In the genomic region with DNA sequence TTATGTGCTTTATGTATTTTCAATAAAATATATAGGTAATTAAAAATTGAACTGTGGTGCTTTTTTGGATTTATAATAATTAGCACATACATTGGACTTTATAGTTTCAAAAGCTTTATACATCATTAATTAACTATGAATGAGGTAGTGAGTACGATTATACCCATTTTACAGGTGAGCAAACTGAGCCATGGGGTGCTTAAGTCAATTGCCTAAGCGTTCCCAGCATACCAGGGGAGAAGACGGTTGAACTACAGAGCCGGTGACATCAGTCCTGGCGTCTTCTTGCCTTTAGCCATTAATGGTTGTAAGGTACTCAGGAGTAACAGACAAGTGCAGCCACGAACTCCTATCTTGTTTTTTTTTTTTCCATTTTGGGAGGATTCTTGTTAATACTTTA, we compare ENCODE assay signal across 33 cellular contexts.
DNase-seq lines count a peak whose midpoint lies in the region; ATAC-seq, FAIRE-seq and TF ChIP-seq lines count a peak whose summit lies in the region.
"Had no signal": no experiment of that assay in that cellular context is flagged by ENCODE, and none has a peak within 500 bp of the region (broad histone marks: within the 10 kb centered on the region; RNA-seq: fewer than 3 reads in every experiment).

No MANE protein-coding gene starts in this region.

- no peak overlapping the region for H2AFZ ChIP-seq in HepG2 (ENCODE audit: low read length)
- H2AFZ ChIP-seq in K562 (ENCODE audit: low read depth, low read length): no peak overlapping the region

- TF ChIP-seq EP300 in HepG2 (IDR thresholded peaks at IDR 0.05; ENCODE audit: low read depth in 2 of 2, low read length in 2 of 2) (no peak), HepG2 (CRISPR knock-in tag; IDR thresholded peaks at IDR 0.05; ENCODE audit: borderline replicate concordance) (no peak), K562 (IDR thresholded peaks at IDR 0.05; ENCODE audit: low read length) (no peak)

- H3K27me3 ChIP-seq in HepG2 (ENCODE audit: control insufficient read depth in 1 of 2, insufficient read depth in 2 of 2, low read length in 2 of 2) (peaks cover 0 to 2% of the 10 kb centered on the region in 2 experiments; a peak in 1 of 5 replicates), right lobe of liver (no peaks in the 10 kb centered on the region), K562 (ENCODE audit: control insufficient read depth in 2 of 2, insufficient read depth in 2 of 2, low read length in 2 of 2) (no peaks in the 10 kb centered on the region; a peak in 1 of 5 replicates)
- no peaks in the 10 kb centered on the region for H3K27me3 ChIP-seq in effector memory CD4-positive, alpha-beta T cell (replicated peaks; ENCODE audit: control insufficient read depth, insufficient read depth, low read length, poor library complexity, severe bottlenecking)
- H3K27me3 ChIP-seq: BE2C; BLaER1; BLaER1 treated with 17β-estradiol and CSF1 and Interleukin-3, amounts not matched to agents 10 nM and 100 nM had no signal

- H3K4me3 ChIP-seq in HepG2 (replicated peaks in 1 of 3; ENCODE audit: insufficient read depth in 1 of 3, low read depth in 2 of 3, low read length in 3 of 3): no peak overlapping the region
- H3K4me3 ChIP-seq in right lobe of liver: no peak overlapping the region
- no peak overlapping the region for H3K4me3 ChIP-seq in HEK293 (ENCODE audit: low read depth, low read length)
- no peak overlapping the region for H3K4me3 ChIP-seq in K562
- H3K4me3 ChIP-seq in effector memory CD4-positive, alpha-beta T cell (ENCODE audit: insufficient read depth, low read depth, low read length, poor library complexity, severe bottlenecking): no peak overlapping the region
- H3K4me3 ChIP-seq: A549; BLaER1; BLaER1 treated with 17β-estradiol and CSF1 and Interleukin-3, amounts not matched to agents 10 nM and 100 nM had no signal

- H3K36me3 ChIP-seq in HepG2 (replicated peaks in 1 of 2; ENCODE audit: control insufficient read depth in 1 of 2, insufficient read depth in 2 of 2, low read length in 2 of 2) (no peaks in the 10 kb centered on the region), right lobe of liver (no peaks in the 10 kb centered on the region), HEK293 (ENCODE audit: control insufficient read depth in 2 of 2, insufficient read depth in 1 of 2, low read length in 2 of 2) (no peaks in the 10 kb centered on the region), K562 (ENCODE audit: control insufficient read depth, insufficient read depth, low read length) (no peaks in the 10 kb centered on the region)
- no peaks in the 10 kb centered on the region for H3K36me3 ChIP-seq in effector memory CD4-positive, alpha-beta T cell (ENCODE audit: control insufficient read depth, insufficient read depth, low read length)
- H3K36me3 ChIP-seq: BE2C; BLaER1; BLaER1 treated with 17β-estradiol and CSF1 and Interleukin-3, amounts not matched to agents 10 nM and 100 nM had no signal

- H3K9me1 ChIP-seq in K562 (ENCODE audit: control insufficient read depth, insufficient read depth, low read length): no peaks in the 10 kb centered on the region

- ATAC-seq in HepG2 (no peak), right lobe of liver (no peak), K562 (no peak)
- ATAC-seq: A549; CD8-positive, alpha-beta T cell had no signal

- H3K4me1 ChIP-seq in HepG2 (ENCODE audit: insufficient read depth, low read length) (no peaks in the 10 kb centered on the region), right lobe of liver (no peaks in the 10 kb centered on the region), HEK293 (ENCODE audit: control insufficient read depth, insufficient read depth, low read length) (0 out of 2 replicates have a peak, but pooled peaks cover 6% of the 10 kb centered on the region), K562 (replicated peaks in 1 of 2; ENCODE audit: control insufficient read depth in 2 of 2, insufficient read depth in 2 of 2, low read length in 2 of 2) (no peaks in the 10 kb centered on the region)
- peaks cover 12% of the 10 kb centered on the region for H3K4me1 ChIP-seq in effector memory CD4-positive, alpha-beta T cell (ENCODE audit: control insufficient read depth, insufficient read depth, low read length, poor library complexity, severe bottlenecking)
- H3K4me1 ChIP-seq: A549, Caco-2 had no signal

- H3K79me2 ChIP-seq in HepG2 (ENCODE audit: insufficient read depth, low read length): no peaks in the 10 kb centered on the region
- H3K79me2 ChIP-seq in K562 (ENCODE audit: control insufficient read depth, insufficient read depth, low read length): no peaks in the 10 kb centered on the region

- no peak overlapping the region for H3K4me2 ChIP-seq in HepG2 (ENCODE audit: low read depth, low read length)
- H3K4me2 ChIP-seq in K562 (ENCODE audit: insufficient read depth, low read length): no peak overlapping the region
- H3K4me2 ChIP-seq: A549; BLaER1; BLaER1 treated with 17β-estradiol and CSF1 and Interleukin-3, amounts not matched to agents 10 nM and 100 nM had no signal

- TF ChIP-seq RAD21 in HepG2 (CRISPR knock-in tag; IDR thresholded peaks at IDR 0.05) (no peak), K562 (CRISPR knock-in tag; conservative IDR thresholded peaks at IDR 0.05 in 1 of 2, IDR thresholded peaks at IDR 0.05 in 1 of 2) (no peak)

- in situ Hi-C loops in HepG2 (cut with HindIII; ENCODE audit: extremely low pct_ligation_motif_present, low pct_unique_long_range_greater_than_20kb) (no loop called here), K562 (cut with MboI) (no loop called here)

- no peaks in the 10 kb centered on the region for H3K9me3 ChIP-seq in HepG2 (ENCODE audit: low read length)
- no peaks in the 10 kb centered on the region for H3K9me3 ChIP-seq in right lobe of liver
- no peaks in the 10 kb centered on the region for H3K9me3 ChIP-seq in HEK293 (ENCODE audit: control insufficient read depth, insufficient read depth, low read depth, low read length)
- no peaks in the 10 kb centered on the region for H3K9me3 ChIP-seq in K562 (replicated peaks; ENCODE audit: control insufficient read depth, insufficient read depth, low read depth, low read length)
- no peaks in the 10 kb centered on the region for H3K9me3 ChIP-seq in effector memory CD4-positive, alpha-beta T cell (ENCODE audit: control insufficient read depth, low read length)
- H3K9me3 ChIP-seq: A549; BE2C; BLaER1; BLaER1 treated with 17β-estradiol and CSF1 and Interleukin-3, amounts not matched to agents 10 nM and 100 nM; Caco-2 had no signal

- H3K27ac ChIP-seq in HepG2 (ENCODE audit: extremely low read length, insufficient read depth, low read length) (no peak overlapping the region), right lobe of liver (no peak overlapping the region), HEK293 (ENCODE audit: extremely low read depth, low read depth, low read length) (no peak overlapping the region), K562 (ENCODE audit: extremely low read depth, low read depth, low read length) (no peak overlapping the region)
- H3K27ac ChIP-seq in effector memory CD4-positive, alpha-beta T cell (ENCODE audit: insufficient read depth, low read length, poor library complexity, severe bottlenecking): no peak overlapping the region
- H3K27ac ChIP-seq: 22Rv1; A549; BLaER1; BLaER1 treated with 17β-estradiol and CSF1 and Interleukin-3, amounts not matched to agents 10 nM and 100 nM; C4-2B had no signal

- FAIRE-seq in HepG2 (lab: Jason Lieb, UNC) (no peak), K562 (lab: Jason Lieb, UNC) (no peak), GM19239 (lab: Jason Lieb, UNC) (no peak)
- FAIRE-seq: A204.1, A549, D721Med had no signal

- intact Hi-C loops in HepG2 (cut with micrococcal nuclease; ENCODE audit: unreplicated experiment): no loop called here
- intact Hi-C loops in right lobe of liver (cut with DNase I): no loop called here
- intact Hi-C loops in K562 (cut with micrococcal nuclease): no loop called here

- BruUV-seq in HepG2 (replicated peaks; lab: Mats Ljungman, UMichigan) (no TSS peak), K562 (replicated peaks; lab: Mats Ljungman, UMichigan) (no TSS peak)

- POLR2A ChIA-PET in HepG2 (lab: Yijun Ruan, JAX) (no interaction called here), HEK293 (lab: Yijun Ruan, JAX) (no interaction called here), K562 (lab: Yijun Ruan, JAX) (no interaction called here)

- TF ChIP-seq POLR2A in HepG2 (IDR thresholded peaks at IDR 0.05; ENCODE audit: insufficient read depth in 1 of 2, low read depth in 2 of 2, low read length in 2 of 2): no peak
- no peak for TF ChIP-seq POLR2A in right lobe of liver (IDR thresholded peaks at IDR 0.05)
- TF ChIP-seq POLR2A in K562 (conservative IDR thresholded peaks at IDR 0.05): no peak

- CTCF ChIA-PET in HepG2 (lab: Yijun Ruan, JAX; ENCODE audit: low intra/inter-chr PET ratio, low total read pairs): no interaction called here
- CTCF ChIA-PET in HEK293 (lab: Yijun Ruan, JAX): no interaction called here
- CTCF ChIA-PET in K562 (lab: Yijun Ruan, JAX; ENCODE audit: low intra/inter-chr PET ratio): no interaction called here

- H3K9ac ChIP-seq in HepG2 (ENCODE audit: insufficient read depth, low read depth, low read length): no peak overlapping the region
- H3K9ac ChIP-seq in K562 (ENCODE audit: insufficient read depth in 1 of 2, low read depth in 2 of 2, low read length in 2 of 2): no peak overlapping the region
- H3K9ac ChIP-seq: BLaER1; BLaER1 treated with 17β-estradiol and CSF1 and Interleukin-3, amounts not matched to agents 10 nM and 100 nM had no signal

- no peak for DNase-seq in HepG2 (ENCODE audit: low spot score)
- no peak for DNase-seq in right lobe of liver
- DNase-seq in K562 (ENCODE audit: extremely low read depth in 1 of 4, low spot score in 3 of 4): no peak
- no peak for DNase-seq in effector memory CD4-positive, alpha-beta T cell
- DNase-seq in GM19239 (ENCODE audit: insufficient read length, low spot score): no peak
- DNase-seq: 8988T; ACHN; AML-193; BE2C; C1 segment of cervical spinal cord; Caco-2; Calu3; CD4-positive, alpha-beta memory T cell; CD4-positive, alpha-beta T cell; CD4-positive, CD25-positive, alpha-beta regulatory T cell; CD8-positive, alpha-beta memory T cell; CD8-positive, alpha-beta T cell; COR-L47; DMS 273 treated with DMSO at 0.1 percent for 48 hours; DMS153; DMS53; DMS79; DMS79 treated with DMSO at 0.1 percent for 48 hours; DND-41; EL had no signal

- TF ChIP-seq CTCF in HepG2 (CRISPR knock-in tag; IDR thresholded peaks at IDR 0.05) (no peak), right lobe of liver (IDR thresholded peaks at IDR 0.05) (no peak), HEK293 (tag by site-specific recombination; IDR thresholded peaks at IDR 0.05) (no peak), K562 (IDR thresholded peaks at IDR 0.05 in 2 of 3, conservative IDR thresholded peaks at IDR 0.05 in 1 of 3; ENCODE audit: insufficient read depth in 2 of 3, low read depth in 1 of 3, low read length in 3 of 3) (no peak)

- H4K20me1 ChIP-seq in HepG2 (ENCODE audit: insufficient read depth, low read length) (no peaks in the 10 kb centered on the region), K562 (replicated peaks; ENCODE audit: control insufficient read depth, insufficient read depth, low read length) (no peaks in the 10 kb centered on the region)
- H4K20me1 ChIP-seq: BLaER1; BLaER1 treated with 17β-estradiol and CSF1 and Interleukin-3, amounts not matched to agents 10 nM and 100 nM had no signal

- WGBS in HepG2 (ENCODE audit: low lambda C conversion rate): 4% methylated on average over 6 of the region's 6 CpGs
- 87% methylated on average over 6 of the region's 6 CpGs for WGBS in right lobe of liver (ENCODE audit: insufficient coverage, low coverage, low lambda C conversion rate, missing lambda C conversion rate)
- 0% methylated on average over 6 of the region's 6 CpGs for WGBS in K562 (ENCODE audit: insufficient coverage, low coverage, missing lambda C conversion rate)
